In the genomic region with DNA sequence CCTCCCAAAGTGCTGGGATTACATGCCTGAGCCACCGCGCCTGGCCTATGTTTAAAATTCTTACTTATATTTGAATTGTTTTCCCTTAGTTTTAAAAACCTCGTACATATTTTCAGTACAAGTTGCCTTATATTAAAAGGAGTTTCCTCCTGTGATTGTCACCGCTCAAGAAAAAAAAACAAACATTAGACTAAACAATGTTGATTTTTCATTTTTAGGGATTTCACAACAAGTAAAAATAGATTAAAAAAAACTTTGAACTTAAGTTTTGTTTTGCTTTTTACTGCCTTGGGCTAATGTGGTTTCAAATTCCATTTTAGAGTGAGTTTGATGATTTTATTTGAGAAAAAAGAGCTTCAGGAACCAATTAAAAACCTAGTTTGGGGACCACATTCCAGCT, we compare ENCODE assay signal across 21 cellular contexts.
"Had no signal": no experiment of that assay in that cellular context is flagged by ENCODE, and none has a peak within 500 bp of the region (broad histone marks: within the 10 kb centered on the region; RNA-seq: fewer than 3 reads in every experiment).

No MANE protein-coding gene starts in this region.

- H3K4me3 ChIP-seq: K562, MG63 had no signal

- FAIRE-seq: K562 had no signal

- H3K9me3 ChIP-seq: MG63 had no signal

- H3K36me3 ChIP-seq: MG63 had no signal

- DNase-seq: MG63, NCI-H1092, NCI-H1105 treated with DMSO at 0.1 percent for 48 hours, NCI-H1417 treated with DMSO at 0.1 percent for 48 hours, NCI-H146, NCI-H1694 treated with DMSO at 0.1 percent for 48 hours, NCI-H1930, NCI-H2081, NCI-H2107, NCI-H226, NCI-H446, NCI-H510A, NCI-H524 treated with DMSO at 0.1 percent for 48 hours, NCI-H69, NCI-H774, PC-3, SHP77 had no signal

- H3K27ac ChIP-seq: RWPE1 had no signal

- ATAC-seq: K562, Panc1, PC-3, SK-N-SH treated with all-trans-retinoic acid at 6 μM for 48 hours had no signal

- H3K27me3 ChIP-seq: MG63 had no signal
